23 cellular contexts compared by ENCODE assay signal in genomic region chr9:87525546-87526303, GRCh38.
"Had no signal": no experiment of that assay in that cellular context is flagged by ENCODE, and none has a peak within 500 bp of the region (broad histone marks: within the 10 kb centered on the region; RNA-seq: fewer than 3 reads in every experiment).

No MANE protein-coding gene starts in this region.

- H3K27ac Mint-ChIP-seq: activated CD4-positive, alpha-beta memory T cell treated with anti-CD3 and anti-CD28 coated beads for 36 hours; activated CD4-positive, alpha-beta T cell treated with anti-CD3 and anti-CD28 coated beads, Interleukin-2, amount 10 ng/mL, durations not matched to agents 7 days and 5 days; activated naive CD4-positive, alpha-beta T cell treated with anti-CD3 and anti-CD28 coated beads, Interleukin-2, amount 10 ng/mL, durations not matched to agents 7 days and 5 days; activated naive CD8-positive, alpha-beta T cell treated with anti-CD3 and anti-CD28 coated beads for 36 hours; activated T-cell treated with anti-CD3 and anti-CD28 coated beads, Interleukin-2, amount 50 U/mL, for 72 hours; activated T-helper 2 cell treated with anti-CD3 and anti-CD28 coated beads, Interferon-gamma antibody, Interleukin-2, Interleukin-4, amounts not matched to agents 10 μg/mL and 5 μg/mL and 100 μg/mL, durations not matched to agents 14 hours and 24 hours and 36 hours; T-helper 17 cell had no signal

- H3K4me1 Mint-ChIP-seq: activated CD4-positive, alpha-beta T cell treated with anti-CD3 and anti-CD28 coated beads, Interleukin-2, amount 10 ng/mL, durations not matched to agents 7 days and 5 days; activated naive CD4-positive, alpha-beta T cell treated with anti-CD3 and anti-CD28 coated beads, Interleukin-2, amount 10 ng/mL, durations not matched to agents 7 days and 5 days; activated naive CD8-positive, alpha-beta T cell treated with anti-CD3 and anti-CD28 coated beads for 36 hours; T-helper 17 cell had no signal

- H3K27me3 Mint-ChIP-seq: activated naive CD4-positive, alpha-beta T cell treated with anti-CD3 and anti-CD28 coated beads, Interleukin-2, amount 10 ng/mL, durations not matched to agents 7 days and 5 days; activated naive CD8-positive, alpha-beta T cell treated with anti-CD3 and anti-CD28 coated beads for 36 hours had no signal

- ATAC-seq: activated T-cell treated with anti-CD3 and anti-CD28 coated beads, Interleukin-2, amount 50 U/mL, for 72 hours; T-helper 17 cell had no signal

- H3K9me3 Mint-ChIP-seq: activated CD4-positive, alpha-beta memory T cell treated with anti-CD3 and anti-CD28 coated beads for 36 hours; activated CD4-positive, alpha-beta T cell treated with anti-CD3 and anti-CD28 coated beads, Interleukin-2, amount 10 ng/mL, durations not matched to agents 7 days and 5 days; activated naive CD4-positive, alpha-beta T cell treated with anti-CD3 and anti-CD28 coated beads, Interleukin-2, amount 10 ng/mL, durations not matched to agents 7 days and 5 days; activated naive CD8-positive, alpha-beta T cell treated with anti-CD3 and anti-CD28 coated beads for 36 hours; activated T-helper 2 cell treated with anti-CD3 and anti-CD28 coated beads, Interferon-gamma antibody, Interleukin-2, Interleukin-4, amounts not matched to agents 10 μg/mL and 5 μg/mL and 100 μg/mL, durations not matched to agents 14 hours and 24 hours and 36 hours had no signal

- DNase-seq: activated CD4-positive, alpha-beta memory T cell treated with anti-CD3 and anti-CD28 coated beads for 36 hours; activated CD4-positive, alpha-beta T cell treated with anti-CD3 and anti-CD28 coated beads, Interleukin-2, amount 10 ng/mL, durations not matched to agents 7 days and 5 days; activated CD4-positive, CD25-positive, alpha-beta regulatory T cell; activated CD8-positive, alpha-beta memory T cell treated with anti-CD3 and anti-CD28 coated beads for 24 hours; activated gamma-delta T cell treated with Interleukin-2 at 50 U/mL for 16 hours; activated naive CD4-positive, alpha-beta T cell treated with anti-CD3 and anti-CD28 coated beads, Interleukin-2, amount 10 ng/mL, durations not matched to agents 7 days and 5 days; activated naive CD8-positive, alpha-beta T cell treated with anti-CD3 and anti-CD28 coated beads for 36 hours; activated T-cell treated with anti-CD3 and anti-CD28 coated beads, Interleukin-2, amount 50 U/mL, for 72 hours; anterior cingulate cortex; KG1; NCI-H1092; NCI-H1417; NCI-H1930; NCI-H2107; NCI-H2171 treated with DMSO at 0.1 percent for 48 hours; NCI-H345; NCI-H510A; NCI-H526 treated with DMSO at 0.1 percent for 48 hours; NCI-H82; SIG-M5; T-helper 17 cell; T-helper 9 cell had no signal

- H3K4me3 Mint-ChIP-seq: activated CD4-positive, alpha-beta memory T cell treated with anti-CD3 and anti-CD28 coated beads for 36 hours; activated CD4-positive, alpha-beta T cell treated with anti-CD3 and anti-CD28 coated beads, Interleukin-2, amount 10 ng/mL, durations not matched to agents 7 days and 5 days; activated naive CD4-positive, alpha-beta T cell treated with anti-CD3 and anti-CD28 coated beads, Interleukin-2, amount 10 ng/mL, durations not matched to agents 7 days and 5 days; activated naive CD8-positive, alpha-beta T cell treated with anti-CD3 and anti-CD28 coated beads for 36 hours; activated T-cell treated with anti-CD3 and anti-CD28 coated beads, Interleukin-2, amount 50 U/mL, for 72 hours; T-helper 17 cell had no signal

- H3K36me3 Mint-ChIP-seq: activated CD4-positive, alpha-beta memory T cell treated with anti-CD3 and anti-CD28 coated beads for 36 hours; activated naive CD4-positive, alpha-beta T cell treated with anti-CD3 and anti-CD28 coated beads, Interleukin-2, amount 10 ng/mL, durations not matched to agents 7 days and 5 days; activated naive CD8-positive, alpha-beta T cell treated with anti-CD3 and anti-CD28 coated beads for 36 hours had no signal
